In the genomic region with DNA sequence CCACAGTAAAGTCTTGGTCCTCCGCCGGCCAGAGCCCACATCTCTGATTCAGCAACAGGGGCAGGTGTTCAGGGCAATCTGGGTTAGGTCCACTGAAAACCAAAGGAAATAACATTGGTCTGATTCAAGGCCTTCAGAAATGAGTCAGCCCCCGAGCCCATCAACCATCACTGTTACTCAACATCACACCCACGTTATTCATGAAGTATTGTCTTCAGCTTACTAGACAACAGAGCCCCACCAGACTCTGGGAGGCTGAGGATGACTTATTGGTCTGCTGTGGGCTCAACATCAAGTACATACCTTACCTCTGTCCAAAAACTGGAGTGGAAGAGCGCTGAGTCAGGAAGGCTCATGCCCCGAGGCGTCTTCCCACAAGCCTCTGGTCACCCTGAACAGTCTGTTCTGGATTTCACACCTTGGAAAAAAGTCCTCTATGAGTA, we compare ENCODE assay signal across 1 cellular context.
TF ChIP-seq lines count a peak whose summit lies in the region.

No MANE protein-coding gene starts in this region.

TF ChIP-seq in GM12878, 131 proteins besides CTCF, POLR2A, EP300 and RAD21 (continued from another document and continues in another):
- TF ChIP-seq ESRRA (IDR thresholded peaks at IDR 0.05; ENCODE audit: low read length), result no peak
- TF ChIP-seq, protein P1, sequence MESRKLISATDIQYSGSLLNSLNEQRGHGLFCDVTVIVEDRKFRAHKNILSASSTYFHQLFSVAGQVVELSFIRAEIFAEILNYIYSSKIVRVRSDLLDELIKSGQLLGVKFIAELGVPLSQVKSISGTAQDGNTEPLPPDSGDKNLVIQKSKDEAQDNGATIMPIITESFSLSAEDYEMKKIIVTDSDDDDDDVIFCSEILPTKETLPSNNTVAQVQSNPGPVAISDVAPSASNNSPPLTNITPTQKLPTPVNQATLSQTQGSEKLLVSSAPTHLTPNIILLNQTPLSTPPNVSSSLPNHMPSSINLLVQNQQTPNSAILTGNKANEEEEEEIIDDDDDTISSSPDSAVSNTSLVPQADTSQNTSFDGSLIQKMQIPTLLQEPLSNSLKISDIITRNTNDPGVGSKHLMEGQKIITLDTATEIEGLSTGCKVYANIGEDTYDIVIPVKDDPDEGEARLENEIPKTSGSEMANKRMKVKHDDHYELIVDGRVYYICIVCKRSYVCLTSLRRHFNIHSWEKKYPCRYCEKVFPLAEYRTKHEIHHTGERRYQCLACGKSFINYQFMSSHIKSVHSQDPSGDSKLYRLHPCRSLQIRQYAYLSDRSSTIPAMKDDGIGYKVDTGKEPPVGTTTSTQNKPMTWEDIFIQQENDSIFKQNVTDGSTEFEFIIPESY (IDR thresholded peaks at IDR 0.05), result no peak
- TF ChIP-seq CHD4 (IDR thresholded peaks at IDR 0.05), result no peak
- no peak for TF ChIP-seq NR2C2 (IDR thresholded peaks at IDR 0.05; ENCODE audit: borderline replicate concordance, control insufficient read depth, insufficient read length, low read depth)
- TF ChIP-seq SREBF2 (IDR thresholded peaks at IDR 0.05; ENCODE audit: low read length), result no peak
- no peak for TF ChIP-seq STAT3 (IDR thresholded peaks at IDR 0.05; ENCODE audit: low read depth, low read length)
- TF ChIP-seq ETV6 (conservative IDR thresholded peaks at IDR 0.05 in 1 of 2, IDR thresholded peaks at IDR 0.05 in 1 of 2; ENCODE audit: borderline replicate concordance in 1 of 2, low read depth in 1 of 2), result peak in 1 of 2 experiments; percentile 80; a peak in 2 of 4 replicates
- TF ChIP-seq BHLHE40 (IDR thresholded peaks at IDR 0.05; ENCODE audit: borderline replicate concordance in 1 of 2, low read depth in 2 of 2, low read length in 1 of 2), result peak; percentile 57 to 63
- TF ChIP-seq, protein P2, sequence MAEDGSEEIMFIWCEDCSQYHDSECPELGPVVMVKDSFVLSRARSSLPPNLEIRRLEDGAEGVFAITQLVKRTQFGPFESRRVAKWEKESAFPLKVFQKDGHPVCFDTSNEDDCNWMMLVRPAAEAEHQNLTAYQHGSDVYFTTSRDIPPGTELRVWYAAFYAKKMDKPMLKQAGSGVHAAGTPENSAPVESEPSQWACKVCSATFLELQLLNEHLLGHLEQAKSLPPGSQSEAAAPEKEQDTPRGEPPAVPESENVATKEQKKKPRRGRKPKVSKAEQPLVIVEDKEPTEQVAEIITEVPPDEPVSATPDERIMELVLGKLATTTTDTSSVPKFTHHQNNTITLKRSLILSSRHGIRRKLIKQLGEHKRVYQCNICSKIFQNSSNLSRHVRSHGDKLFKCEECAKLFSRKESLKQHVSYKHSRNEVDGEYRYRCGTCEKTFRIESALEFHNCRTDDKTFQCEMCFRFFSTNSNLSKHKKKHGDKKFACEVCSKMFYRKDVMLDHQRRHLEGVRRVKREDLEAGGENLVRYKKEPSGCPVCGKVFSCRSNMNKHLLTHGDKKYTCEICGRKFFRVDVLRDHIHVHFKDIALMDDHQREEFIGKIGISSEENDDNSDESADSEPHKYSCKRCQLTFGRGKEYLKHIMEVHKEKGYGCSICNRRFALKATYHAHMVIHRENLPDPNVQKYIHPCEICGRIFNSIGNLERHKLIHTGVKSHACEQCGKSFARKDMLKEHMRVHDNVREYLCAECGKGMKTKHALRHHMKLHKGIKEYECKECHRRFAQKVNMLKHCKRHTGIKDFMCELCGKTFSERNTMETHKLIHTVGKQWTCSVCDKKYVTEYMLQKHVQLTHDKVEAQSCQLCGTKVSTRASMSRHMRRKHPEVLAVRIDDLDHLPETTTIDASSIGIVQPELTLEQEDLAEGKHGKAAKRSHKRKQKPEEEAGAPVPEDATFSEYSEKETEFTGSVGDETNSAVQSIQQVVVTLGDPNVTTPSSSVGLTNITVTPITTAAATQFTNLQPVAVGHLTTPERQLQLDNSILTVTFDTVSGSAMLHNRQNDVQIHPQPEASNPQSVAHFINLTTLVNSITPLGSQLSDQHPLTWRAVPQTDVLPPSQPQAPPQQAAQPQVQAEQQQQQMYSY (CRISPR knock-in tag; IDR thresholded peaks at IDR 0.05), result no peak
- TF ChIP-seq RAD51 (IDR thresholded peaks at IDR 0.05), result no peak
- TF ChIP-seq NFIC (IDR thresholded peaks at IDR 0.05; ENCODE audit: low read depth, low read length), result peak; percentile 92
- TF ChIP-seq SMARCA5 (IDR thresholded peaks at IDR 0.05), result no peak
- TF ChIP-seq TARDBP (IDR thresholded peaks at IDR 0.05; ENCODE audit: borderline replicate concordance), result 0 out of 2 replicates have a peak, but pooled peaks have one; percentile 57
- TF ChIP-seq BCL11A (IDR thresholded peaks at IDR 0.05; ENCODE audit: low read depth, low read length), result peak; percentile 87
- TF ChIP-seq, protein P3, sequence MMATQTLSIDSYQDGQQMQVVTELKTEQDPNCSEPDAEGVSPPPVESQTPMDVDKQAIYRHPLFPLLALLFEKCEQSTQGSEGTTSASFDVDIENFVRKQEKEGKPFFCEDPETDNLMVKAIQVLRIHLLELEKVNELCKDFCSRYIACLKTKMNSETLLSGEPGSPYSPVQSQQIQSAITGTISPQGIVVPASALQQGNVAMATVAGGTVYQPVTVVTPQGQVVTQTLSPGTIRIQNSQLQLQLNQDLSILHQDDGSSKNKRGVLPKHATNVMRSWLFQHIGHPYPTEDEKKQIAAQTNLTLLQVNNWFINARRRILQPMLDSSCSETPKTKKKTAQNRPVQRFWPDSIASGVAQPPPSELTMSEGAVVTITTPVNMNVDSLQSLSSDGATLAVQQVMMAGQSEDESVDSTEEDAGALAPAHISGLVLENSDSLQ (IDR thresholded peaks at IDR 0.05), result peak; percentile 30; the same call in 1 of the 2 replicates
- no peak for TF ChIP-seq POLR2AphosphoS5 (IDR thresholded peaks at IDR 0.05; ENCODE audit: low read length)
- 0 out of 4 replicates have a peak, but pooled peaks of 1 of the 2 experiments have one; percentile 49 for TF ChIP-seq CEBPB (IDR thresholded peaks at IDR 0.05; ENCODE audit: borderline replicate concordance in 1 of 2, low read depth in 2 of 2, low read length in 2 of 2)
- peak; percentile 15; the same call in 1 of the 2 replicates for TF ChIP-seq SMC3 (IDR thresholded peaks at IDR 0.05; ENCODE audit: borderline replicate concordance, low read length)
- no peak for TF ChIP-seq MEF2B (IDR thresholded peaks at IDR 0.05; ENCODE audit: partially characterized antibody, poor library complexity, severe bottlenecking)
- no peak for TF ChIP-seq CBFB (IDR thresholded peaks at IDR 0.05; ENCODE audit: low read depth)
- no peak for TF ChIP-seq ZNF24 (IDR thresholded peaks at IDR 0.05)
- peak; percentile 83 for TF ChIP-seq TCF3 (IDR thresholded peaks at IDR 0.05; ENCODE audit: borderline replicate concordance, insufficient read depth, low read depth, low read length)
- TF ChIP-seq, protein P4, sequence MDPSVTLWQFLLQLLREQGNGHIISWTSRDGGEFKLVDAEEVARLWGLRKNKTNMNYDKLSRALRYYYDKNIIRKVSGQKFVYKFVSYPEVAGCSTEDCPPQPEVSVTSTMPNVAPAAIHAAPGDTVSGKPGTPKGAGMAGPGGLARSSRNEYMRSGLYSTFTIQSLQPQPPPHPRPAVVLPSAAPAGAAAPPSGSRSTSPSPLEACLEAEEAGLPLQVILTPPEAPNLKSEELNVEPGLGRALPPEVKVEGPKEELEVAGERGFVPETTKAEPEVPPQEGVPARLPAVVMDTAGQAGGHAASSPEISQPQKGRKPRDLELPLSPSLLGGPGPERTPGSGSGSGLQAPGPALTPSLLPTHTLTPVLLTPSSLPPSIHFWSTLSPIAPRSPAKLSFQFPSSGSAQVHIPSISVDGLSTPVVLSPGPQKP (IDR thresholded peaks at IDR 0.05; ENCODE audit: low read depth, low read length), result no peak
- TF ChIP-seq WRNIP1 (IDR thresholded peaks at IDR 0.05; ENCODE audit: borderline replicate concordance, low read depth, low read length), result no peak
- peak; percentile 96 for TF ChIP-seq TCF12 (IDR thresholded peaks at IDR 0.05; ENCODE audit: low read depth, low read length)
- no peak for TF ChIP-seq ZSCAN29 (IDR thresholded peaks at IDR 0.05)
- no peak for TF ChIP-seq NR2C1 (IDR thresholded peaks at IDR 0.05)
- TF ChIP-seq MYB (IDR thresholded peaks at IDR 0.05; ENCODE audit: borderline replicate concordance, low read depth, low read length), result no peak
- TF ChIP-seq MYC (IDR thresholded peaks at IDR 0.05; ENCODE audit: insufficient read depth, insufficient read length, insufficient replicate concordance, low read length, severe bottlenecking), result no peak
- TF ChIP-seq, protein P5, sequence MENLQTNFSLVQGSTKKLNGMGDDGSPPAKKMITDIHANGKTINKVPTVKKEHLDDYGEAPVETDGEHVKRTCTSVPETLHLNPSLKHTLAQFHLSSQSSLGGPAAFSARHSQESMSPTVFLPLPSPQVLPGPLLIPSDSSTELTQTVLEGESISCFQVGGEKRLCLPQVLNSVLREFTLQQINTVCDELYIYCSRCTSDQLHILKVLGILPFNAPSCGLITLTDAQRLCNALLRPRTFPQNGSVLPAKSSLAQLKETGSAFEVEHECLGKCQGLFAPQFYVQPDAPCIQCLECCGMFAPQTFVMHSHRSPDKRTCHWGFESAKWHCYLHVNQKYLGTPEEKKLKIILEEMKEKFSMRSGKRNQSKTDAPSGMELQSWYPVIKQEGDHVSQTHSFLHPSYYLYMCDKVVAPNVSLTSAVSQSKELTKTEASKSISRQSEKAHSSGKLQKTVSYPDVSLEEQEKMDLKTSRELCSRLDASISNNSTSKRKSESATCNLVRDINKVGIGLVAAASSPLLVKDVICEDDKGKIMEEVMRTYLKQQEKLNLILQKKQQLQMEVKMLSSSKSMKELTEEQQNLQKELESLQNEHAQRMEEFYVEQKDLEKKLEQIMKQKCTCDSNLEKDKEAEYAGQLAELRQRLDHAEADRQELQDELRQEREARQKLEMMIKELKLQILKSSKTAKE (IDR thresholded peaks at IDR 0.05; ENCODE audit: low read depth, poor library complexity, severe bottlenecking), result peak; percentile 80
- TF ChIP-seq DPF2 (IDR thresholded peaks at IDR 0.05), result peak; percentile 90
- TF ChIP-seq TAF1 (IDR thresholded peaks at IDR 0.05; ENCODE audit: borderline replicate concordance, low read depth, low read length), result no peak
- no peak for TF ChIP-seq MXI1 (IDR thresholded peaks at IDR 0.05; ENCODE audit: low read depth, low read length)
- TF ChIP-seq PAX8 (IDR thresholded peaks at IDR 0.05), result no peak
- peak; percentile 79; the same call in 1 of the 2 replicates for TF ChIP-seq FOXM1 (IDR thresholded peaks at IDR 0.05; ENCODE audit: low read depth, low read length)
- TF ChIP-seq RCOR1 (conservative IDR thresholded peaks at IDR 0.05; ENCODE audit: low read depth, low read length), result no peak
- no peak for TF ChIP-seq SREBF1 (IDR thresholded peaks at IDR 0.05; ENCODE audit: low read length)
- no peak for TF ChIP-seq ZZZ3 (IDR thresholded peaks at IDR 0.05; ENCODE audit: control insufficient read depth, insufficient read length, low read depth)
- TF ChIP-seq YBX1 (IDR thresholded peaks at IDR 0.05), result no peak
- TF ChIP-seq ATF7 (IDR thresholded peaks at IDR 0.05; ENCODE audit: low read depth), result peak; percentile 65
- peak; percentile 90; the same call in 1 of the 2 replicates for TF ChIP-seq TBL1XR1 (IDR thresholded peaks at IDR 0.05; ENCODE audit: low read depth, low read length)
- TF ChIP-seq GATAD2B (conservative IDR thresholded peaks at IDR 0.05; ENCODE audit: low read depth), result peak; percentile 54
- no peak for TF ChIP-seq KDM1A (IDR thresholded peaks at IDR 0.05; ENCODE audit: borderline replicate concordance)
- TF ChIP-seq ZNF384 (IDR thresholded peaks at IDR 0.05; ENCODE audit: borderline replicate concordance, low read depth, low read length), result no peak
- no peak for TF ChIP-seq LARP7 (IDR thresholded peaks at IDR 0.05)
- TF ChIP-seq, protein P6, sequence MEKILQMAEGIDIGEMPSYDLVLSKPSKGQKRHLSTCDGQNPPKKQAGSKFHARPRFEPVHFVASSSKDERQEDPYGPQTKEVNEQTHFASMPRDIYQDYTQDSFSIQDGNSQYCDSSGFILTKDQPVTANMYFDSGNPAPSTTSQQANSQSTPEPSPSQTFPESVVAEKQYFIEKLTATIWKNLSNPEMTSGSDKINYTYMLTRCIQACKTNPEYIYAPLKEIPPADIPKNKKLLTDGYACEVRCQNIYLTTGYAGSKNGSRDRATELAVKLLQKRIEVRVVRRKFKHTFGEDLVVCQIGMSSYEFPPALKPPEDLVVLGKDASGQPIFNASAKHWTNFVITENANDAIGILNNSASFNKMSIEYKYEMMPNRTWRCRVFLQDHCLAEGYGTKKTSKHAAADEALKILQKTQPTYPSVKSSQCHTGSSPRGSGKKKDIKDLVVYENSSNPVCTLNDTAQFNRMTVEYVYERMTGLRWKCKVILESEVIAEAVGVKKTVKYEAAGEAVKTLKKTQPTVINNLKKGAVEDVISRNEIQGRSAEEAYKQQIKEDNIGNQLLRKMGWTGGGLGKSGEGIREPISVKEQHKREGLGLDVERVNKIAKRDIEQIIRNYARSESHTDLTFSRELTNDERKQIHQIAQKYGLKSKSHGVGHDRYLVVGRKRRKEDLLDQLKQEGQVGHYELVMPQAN (conservative IDR thresholded peaks at IDR 0.05), result no peak
- no peak for TF ChIP-seq RB1 (IDR thresholded peaks at IDR 0.05; ENCODE audit: borderline replicate concordance)
- peak; percentile 94 for TF ChIP-seq RUNX3 (IDR thresholded peaks at IDR 0.05; ENCODE audit: low read length)
- TF ChIP-seq, protein P7, sequence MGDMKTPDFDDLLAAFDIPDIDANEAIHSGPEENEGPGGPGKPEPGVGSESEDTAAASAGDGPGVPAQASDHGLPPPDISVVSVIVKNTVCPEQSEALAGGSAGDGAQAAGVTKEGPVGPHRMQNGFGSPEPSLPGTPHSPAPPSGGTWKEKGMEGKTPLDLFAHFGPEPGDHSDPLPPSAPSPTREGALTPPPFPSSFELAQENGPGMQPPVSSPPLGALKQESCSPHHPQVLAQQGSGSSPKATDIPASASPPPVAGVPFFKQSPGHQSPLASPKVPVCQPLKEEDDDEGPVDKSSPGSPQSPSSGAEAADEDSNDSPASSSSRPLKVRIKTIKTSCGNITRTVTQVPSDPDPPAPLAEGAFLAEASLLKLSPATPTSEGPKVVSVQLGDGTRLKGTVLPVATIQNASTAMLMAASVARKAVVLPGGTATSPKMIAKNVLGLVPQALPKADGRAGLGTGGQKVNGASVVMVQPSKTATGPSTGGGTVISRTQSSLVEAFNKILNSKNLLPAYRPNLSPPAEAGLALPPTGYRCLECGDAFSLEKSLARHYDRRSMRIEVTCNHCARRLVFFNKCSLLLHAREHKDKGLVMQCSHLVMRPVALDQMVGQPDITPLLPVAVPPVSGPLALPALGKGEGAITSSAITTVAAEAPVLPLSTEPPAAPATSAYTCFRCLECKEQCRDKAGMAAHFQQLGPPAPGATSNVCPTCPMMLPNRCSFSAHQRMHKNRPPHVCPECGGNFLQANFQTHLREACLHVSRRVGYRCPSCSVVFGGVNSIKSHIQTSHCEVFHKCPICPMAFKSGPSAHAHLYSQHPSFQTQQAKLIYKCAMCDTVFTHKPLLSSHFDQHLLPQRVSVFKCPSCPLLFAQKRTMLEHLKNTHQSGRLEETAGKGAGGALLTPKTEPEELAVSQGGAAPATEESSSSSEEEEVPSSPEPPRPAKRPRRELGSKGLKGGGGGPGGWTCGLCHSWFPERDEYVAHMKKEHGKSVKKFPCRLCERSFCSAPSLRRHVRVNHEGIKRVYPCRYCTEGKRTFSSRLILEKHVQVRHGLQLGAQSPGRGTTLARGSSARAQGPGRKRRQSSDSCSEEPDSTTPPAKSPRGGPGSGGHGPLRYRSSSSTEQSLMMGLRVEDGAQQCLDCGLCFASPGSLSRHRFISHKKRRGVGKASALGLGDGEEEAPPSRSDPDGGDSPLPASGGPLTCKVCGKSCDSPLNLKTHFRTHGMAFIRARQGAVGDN (IDR thresholded peaks at IDR 0.05), result peak; percentile 72
- peak; percentile 87 for TF ChIP-seq PAX5 (IDR thresholded peaks at IDR 0.05; ENCODE audit: borderline replicate concordance, low read depth, low read length)
- TF ChIP-seq RELA (IDR thresholded peaks at IDR 0.05; ENCODE audit: borderline replicate concordance, partially characterized antibody), result peak; percentile 46
